In the genomic region with DNA sequence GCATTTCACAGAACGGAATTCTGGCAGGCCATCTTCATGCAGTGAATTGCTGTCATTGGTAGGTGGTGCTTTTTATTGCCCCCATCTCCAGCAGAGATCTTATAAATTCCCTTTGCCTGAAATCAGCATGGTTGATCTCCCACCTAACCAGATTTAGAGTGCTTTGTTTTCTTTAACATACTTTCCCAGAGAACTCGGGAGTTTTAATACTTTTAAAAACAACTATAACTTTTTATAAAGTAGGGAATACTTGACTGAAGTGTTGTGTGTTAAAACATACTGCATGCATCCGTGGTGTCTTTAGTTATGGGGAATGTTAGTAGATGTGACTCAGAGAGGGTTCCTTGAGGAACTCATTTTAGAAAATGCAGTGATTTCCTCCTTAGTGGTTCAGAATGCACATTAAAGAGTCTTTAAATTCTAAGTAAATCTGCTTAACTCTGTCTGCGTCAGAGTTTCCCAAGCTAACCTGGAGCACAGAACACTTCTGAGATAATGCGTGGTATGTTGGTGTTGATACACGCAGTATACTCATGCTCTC, we compare ENCODE assay signal across 25 cellular contexts. TPM values are rescaled to one million over a fixed set of nuclear protein-coding genes. Genes with fewer than 3 reads are reported as not detected.
DNase-seq lines count a peak whose midpoint lies in the region; ATAC-seq and TF ChIP-seq lines count a peak whose summit lies in the region.
"Had no signal": no experiment of that assay in that cellular context is flagged by ENCODE, and none has a peak within 500 bp of the region (broad histone marks: within the 10 kb centered on the region; RNA-seq: fewer than 3 reads in every experiment).

No MANE protein-coding gene starts in this region.

- peak overlapping the region; percentile 1 for H3K4me3 Mint-ChIP-seq in glutamatergic neuron (ENCODE audit: unreplicated experiment)
- H3K4me3 Mint-ChIP-seq: activated naive CD4-positive, alpha-beta T cell treated with anti-CD3 and anti-CD28 coated beads, Interleukin-2, amount 50 U/mL, for 24 hours; activated T-cell treated with anti-CD3 and anti-CD28 coated beads, Interleukin-2, amount 50 U/mL, for 72 hours; naive thymus-derived CD4-positive, alpha-beta T cell; stimulated activated naive B cell treated with anti-CD40 and anti-IgM and Interleukin-4, amounts not matched to agents 10 μg/mL and 1 μg/mL and 100 μg/mL, for 72 hours; type B pancreatic cell had no signal

- no peaks in the 10 kb centered on the region for H3K27me3 ChIP-seq in rectal smooth muscle tissue (ENCODE audit: control insufficient read depth, insufficient read depth, low read length)

- H3K4me1 ChIP-seq in rectal smooth muscle tissue (ENCODE audit: control insufficient read depth, insufficient read depth, low read length): peaks cover 71% of the 10 kb centered on the region

- H3K27ac Mint-ChIP-seq in glutamatergic neuron (ENCODE audit: unreplicated experiment): no peak overlapping the region
- H3K27ac Mint-ChIP-seq: activated naive CD4-positive, alpha-beta T cell treated with anti-CD3 and anti-CD28 coated beads, Interleukin-2, amount 50 U/mL, for 24 hours; activated T-cell treated with anti-CD3 and anti-CD28 coated beads, Interleukin-2, amount 50 U/mL, for 72 hours; naive thymus-derived CD4-positive, alpha-beta T cell; stimulated activated naive B cell treated with anti-CD40 and anti-IgM and Interleukin-4, amounts not matched to agents 10 μg/mL and 1 μg/mL and 100 μg/mL, for 72 hours; type B pancreatic cell had no signal

- ATAC-seq in HG02798 (IDR thresholded peaks at IDR 0.05; ENCODE audit: poor library complexity, unreplicated experiment): no peak
- ATAC-seq: activated T-cell treated with anti-CD3 and anti-CD28 coated beads, Interleukin-2, amount 50 U/mL, for 72 hours; naive thymus-derived CD4-positive, alpha-beta T cell; Right ventricle myocardium inferior; stimulated activated naive B cell treated with anti-CD40 and anti-IgM and Interleukin-4, amounts not matched to agents 10 μg/mL and 1 μg/mL and 100 μg/mL, for 72 hours had no signal

- no peaks in the 10 kb centered on the region for H3K36me3 Mint-ChIP-seq in glutamatergic neuron (ENCODE audit: unreplicated experiment)
- H3K36me3 Mint-ChIP-seq: activated naive CD4-positive, alpha-beta T cell treated with anti-CD3 and anti-CD28 coated beads, Interleukin-2, amount 50 U/mL, for 24 hours had no signal

- H3K4me1 Mint-ChIP-seq in glutamatergic neuron (ENCODE audit: low read depth, unreplicated experiment): peaks cover 65% of the 10 kb centered on the region

- no peak overlapping the region for H3K9ac ChIP-seq in rectal smooth muscle tissue (ENCODE audit: low read length)

- no peak overlapping the region for H3K4me3 ChIP-seq in AG04449 (ENCODE audit: low read depth, low read length)
- H3K4me3 ChIP-seq in rectal smooth muscle tissue (ENCODE audit: low read length): no peak overlapping the region

- POLR2A ChIA-PET in AG04449 (lab: Yijun Ruan, JAX): no interaction called here

- peak; percentile 90 for DNase-seq in AG04449 (ENCODE audit: low read depth, low spot score)
- DNase-seq in amniotic epithelial cell (ENCODE audit: low read depth): peak; percentile 80
- no peak for DNase-seq in glutamatergic neuron
- DNase-seq in COLO668 (lab: John Stamatoyannopoulos, UW; ENCODE audit: unreplicated experiment): no peak
- DNase-seq in foreskin melanocyte: no peak
- DNase-seq in occipital lobe (lab: John Stamatoyannopoulos, UW): no peak
- DNase-seq: 8988T; activated CD4-positive, alpha-beta T cell treated with anti-CD3 and anti-CD28 coated beads for 1 hour; activated T-cell treated with anti-CD3 and anti-CD28 coated beads, Interleukin-2, amount 50 U/mL, for 72 hours; C1 segment of cervical spinal cord; Karpas-422; mammary epithelial cell; naive thymus-derived CD4-positive, alpha-beta T cell; NCI-H1092; NCI-H2029 treated with DMSO at 0.1 percent for 48 hours; NCI-H345; OCI-M1; stimulated activated CD4-positive, alpha-beta T cell treated with anti-CD3 and anti-CD28 coated beads, Interleukin-2, amount 100 ng/mL, for 24 hours; stimulated activated naive B cell treated with anti-CD40 and anti-IgM and Interleukin-4, amounts not matched to agents 10 μg/mL and 1 μg/mL and 100 μg/mL, for 72 hours; SW 1271 had no signal

- CTCF ChIA-PET in AG04449 (lab: Yijun Ruan, JAX): interaction anchor here (1.4 to 6.1 kb wide), 2 partner anchors 15 to 29 kb away, joined by 3 to 30 read pairs; no protein-coding TSS in a partner anchor

- peaks cover 7% of the 10 kb centered on the region for H3K9me3 Mint-ChIP-seq in glutamatergic neuron (ENCODE audit: unreplicated experiment)
- H3K9me3 Mint-ChIP-seq: activated naive CD4-positive, alpha-beta T cell treated with anti-CD3 and anti-CD28 coated beads, Interleukin-2, amount 50 U/mL, for 24 hours; activated T-cell treated with anti-CD3 and anti-CD28 coated beads, Interleukin-2, amount 50 U/mL, for 72 hours; naive thymus-derived CD4-positive, alpha-beta T cell; stimulated activated naive B cell treated with anti-CD40 and anti-IgM and Interleukin-4, amounts not matched to agents 10 μg/mL and 1 μg/mL and 100 μg/mL, for 72 hours; type B pancreatic cell had no signal

- peak overlapping the region; percentile 94 for H3K27ac ChIP-seq in rectal smooth muscle tissue (ENCODE audit: low read depth, low read length)

- peaks cover 12% of the 10 kb centered on the region for H3K27me3 Mint-ChIP-seq in glutamatergic neuron (ENCODE audit: unreplicated experiment)
- H3K27me3 Mint-ChIP-seq: type B pancreatic cell had no signal

- TF ChIP-seq CTCF in AG04449 (IDR thresholded peaks at IDR 0.05; ENCODE audit: insufficient read depth, low read length, missing control alignments) (no peak), glutamatergic neuron (IDR thresholded peaks at IDR 0.05; ENCODE audit: partially characterized antibody, unreplicated experiment) (no peak)

- H3K36me3 ChIP-seq in rectal smooth muscle tissue (ENCODE audit: control insufficient read depth, insufficient read depth, low read length): no peaks in the 10 kb centered on the region

RNA-seq across cellular contexts. Expression of gene AKAP12, which starts 54.9 kb away (rescaled TPM):
- total RNA-seq in glutamatergic neuron (ENCODE audit: unreplicated experiment) (240 TPM), occipital lobe (42.9 TPM)

Comparison
In these comparisons a context has a peak if more than half of its experiments do, and no peak if none do; other contexts are left out.
1. DNase-seq: peak in AG04449 (single experiment) and amniotic epithelial cell (single experiment); none in glutamatergic neuron (single experiment), COLO668 (single experiment), foreskin melanocyte (single experiment) and occipital lobe (single experiment).